Comparison of ENCODE assay signal across 16 cellular contexts in the genomic region with DNA sequence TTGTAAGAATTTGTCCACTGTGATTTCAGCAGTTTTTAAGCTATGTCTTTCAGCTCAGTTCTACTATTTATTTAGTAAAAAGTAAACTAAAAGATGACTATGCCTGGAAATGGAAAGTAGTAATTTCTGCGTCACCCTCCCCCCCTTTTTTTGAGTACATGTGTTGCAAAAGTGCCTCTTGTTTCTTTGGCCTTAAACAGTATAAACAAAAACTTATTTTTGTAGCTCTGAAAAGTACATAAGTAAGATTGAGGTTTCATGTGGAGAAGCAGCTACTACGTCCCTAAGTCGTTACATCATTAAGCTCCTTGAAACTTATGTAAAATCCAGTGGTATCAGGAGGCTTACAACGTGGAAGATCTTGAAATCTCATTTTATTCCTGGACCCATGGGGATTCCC. TPM values are rescaled to one million over a fixed set of nuclear protein-coding genes. Genes with fewer than 3 reads are reported as not detected.
A peak's percentile ranks its signal among the peaks of the same experiment; 100 is the strongest.
DNase-seq lines count a peak whose midpoint lies in the region; ATAC-seq and TF ChIP-seq lines count a peak whose summit lies in the region.
"Had no signal": no experiment of that assay in that cellular context is flagged by ENCODE, and none has a peak within 500 bp of the region (broad histone marks: within the 10 kb centered on the region; RNA-seq: fewer than 3 reads in every experiment).

No MANE protein-coding gene starts in this region.

- ATAC-seq in aorta (ENCODE audit: low FRiP score): no peak
- ATAC-seq in GM21360 (IDR thresholded peaks at IDR 0.05; ENCODE audit: unreplicated experiment): no peak
- ATAC-seq: activated CD4-positive, CD25-positive, alpha-beta regulatory T cell treated with anti-CD3 and anti-CD28 coated beads, Interleukin-2, amount 50 U/mL, for 24 hours; psoas muscle had no signal

- H3K36me3 ChIP-seq in Peyer's patch: no peaks in the 10 kb centered on the region
- H3K36me3 ChIP-seq in aorta (ENCODE audit: control insufficient read depth in 1 of 2, insufficient read depth in 2 of 2, low read length in 1 of 2): no peaks in the 10 kb centered on the region

- no peaks in the 10 kb centered on the region for H3K36me3 Mint-ChIP-seq in osteocyte (ENCODE audit: unreplicated experiment)

- DNase-seq in AG10803 (ENCODE audit: low read depth): peak; percentile 14
- DNase-seq in Peyer's patch: no peak
- DNase-seq in fibroblast of the conjunctiva (ENCODE audit: low read depth): peak; percentile 13
- no peak for DNase-seq in osteocyte (ENCODE audit: extremely low spot score, unreplicated experiment)
- DNase-seq in NCI-H1930 (lab: John Stamatoyannopoulos, UW): no peak
- DNase-seq in activated CD8-positive, alpha-beta memory T cell treated with anti-CD3 and anti-CD28 coated beads, Interleukin-2, amount 50 U/mL, for 48 hours: no peak
- DNase-seq in aorta: no peak
- DNase-seq: Caco-2, dermis blood vessel endothelial cell, GDM1, NCI-H446 treated with DMSO at 0.1 percent for 48 hours, psoas muscle, substantia nigra, T-helper 9 cell had no signal

- H3K9me3 ChIP-seq in Peyer's patch: no peaks in the 10 kb centered on the region
- no peaks in the 10 kb centered on the region for H3K9me3 ChIP-seq in aorta (ENCODE audit: control insufficient read depth, low read length)
- H3K9me3 ChIP-seq: Caco-2, psoas muscle had no signal

- H3K27ac ChIP-seq in Peyer's patch (peak overlapping the region in 3 of 4 donors; percentile 28 to 59 (median 38)), aorta (ENCODE audit: low read depth in 1 of 2, low read length in 2 of 2) (no peak overlapping the region)
- H3K27ac ChIP-seq: psoas muscle had no signal

- H3K27me3 ChIP-seq in Peyer's patch: no peaks in the 10 kb centered on the region
- peaks cover 0 to 1% of the 10 kb centered on the region in 2 donors for H3K27me3 ChIP-seq in aorta (ENCODE audit: control insufficient read depth in 1 of 2, insufficient read depth in 2 of 2, low read length in 1 of 2)

- H3K4me1 ChIP-seq in Peyer's patch (peaks cover 0 to 3% (median 0%) of the 10 kb centered on the region in 4 donors), aorta (ENCODE audit: control insufficient read depth in 1 of 2, insufficient read depth in 2 of 2, low read length in 2 of 2) (no peaks in the 10 kb centered on the region)
- H3K4me1 ChIP-seq: Caco-2, psoas muscle had no signal

- peak overlapping the region; percentile 80 for H3K27ac Mint-ChIP-seq in osteocyte (ENCODE audit: unreplicated experiment)

- TF ChIP-seq POLR2A in Peyer's patch (IDR thresholded peaks at IDR 0.05): no peak

- no peaks in the 10 kb centered on the region for H3K9me3 Mint-ChIP-seq in osteocyte (ENCODE audit: unreplicated experiment)

- 29 to 38% methylated on average over 4 of the region's 4 CpGs for WGBS in aorta, 2 donors

- H3K4me1 Mint-ChIP-seq in osteocyte (ENCODE audit: unreplicated experiment): peaks cover 27% of the 10 kb centered on the region

- H3K4me3 ChIP-seq in AG10803 (ENCODE audit: low read length): no peak overlapping the region
- no peak overlapping the region for H3K4me3 ChIP-seq in Peyer's patch
- no peak overlapping the region for H3K4me3 ChIP-seq in aorta (ENCODE audit: low read length in 2 of 2)
- H3K4me3 ChIP-seq: psoas muscle had no signal

- H3K27me3 Mint-ChIP-seq in osteocyte (ENCODE audit: unreplicated experiment): no peaks in the 10 kb centered on the region

- TF ChIP-seq CTCF in AG10803 (conservative IDR thresholded peaks at IDR 0.05; ENCODE audit: low read length) (no peak), Peyer's patch (IDR thresholded peaks at IDR 0.05) (no peak), osteocyte (IDR thresholded peaks at IDR 0.05) (no peak)

- intact Hi-C loops in aorta (cut with DNase I): no loop called here

- peak overlapping the region; percentile 36 for H3K4me3 Mint-ChIP-seq in osteocyte (ENCODE audit: unreplicated experiment)

RNA-seq across cellular contexts. Expression of a gene that starts 46.3 kb away (rescaled TPM):
- 10 to 100 TPM; 57.6 to 67.7 (median 66.9) TPM for total RNA-seq in Peyer's patch
- total RNA-seq in osteocyte: 84.6 and 108 TPM in 2 replicates
- total RNA-seq in aorta: 10 to 100 TPM; 51.8 to 78.7 TPM
- 10 to 100 TPM; 45.5 to 64.0 TPM for polyA plus RNA-seq in aorta

Comparison
In these comparisons a context has a peak if more than half of its experiments do, and no peak if none do; other contexts are left out.
1. DNase-seq: peak in AG10803 (single experiment) and fibroblast of the conjunctiva (single experiment); none in Peyer's patch (0 of 3), osteocyte (single experiment), NCI-H1930 (0 of 2), activated CD8-positive, alpha-beta memory T cell treated with anti-CD3 and anti-CD28 coated beads, Interleukin-2, amount 50 U/mL, for 48 hours (single experiment) and aorta (0 of 2).
2. H3K27ac ChIP-seq: peak in Peyer's patch (3 of 4); none in aorta (0 of 2).